17 cellular contexts compared by ENCODE assay signal in genomic region chr3:64936570-64936969, GRCh38.
"Had no signal": no experiment of that assay in that cellular context is flagged by ENCODE, and none has a peak within 500 bp of the region (broad histone marks: within the 10 kb centered on the region; RNA-seq: fewer than 3 reads in every experiment).

No MANE protein-coding gene starts in this region.

- DNase-seq: activated CD4-positive, alpha-beta T cell treated with anti-CD3 and anti-CD28 coated beads, Interleukin-2, amount 50 U/mL, for 4 hours; activated CD4-positive, CD25-positive, alpha-beta regulatory T cell treated with anti-CD3 and anti-CD28 coated beads, Interleukin-2, amount 50 U/mL, for 72 hours; activated naive CD4-positive, alpha-beta T cell treated with anti-CD3 and anti-CD28 coated beads, Interleukin-2, amount 50 U/mL, for 16 hours; adrenal gland; dorsolateral prefrontal cortex; endodermal cell; erythroblast; left cardiac atrium; lower lobe of right lung; midbrain; pancreas; stimulated activated CD4-positive, alpha-beta T cell treated with anti-CD3 and anti-CD28 coated beads, Interleukin-2, amount 100 ng/mL, for 48 hours had no signal

- H3K27me3 ChIP-seq: adrenal gland, dorsolateral prefrontal cortex, pancreas, thyroid gland had no signal

- FAIRE-seq: bronchial epithelial cell, pancreas, urothelium cell line had no signal

- ATAC-seq: lower lobe of right lung; stimulated activated memory B cell treated with anti-CD40 and anti-IgM and Interleukin-4, amounts not matched to agents 10 μg/mL and 1 μg/mL and 100 μg/mL, for 72 hours had no signal

- H3K36me3 ChIP-seq: adrenal gland, lower lobe of right lung, pancreas, thyroid gland had no signal

- H3K27ac ChIP-seq: dorsolateral prefrontal cortex, lower lobe of right lung, pancreas, SK-N-MC, thyroid gland had no signal

- H3K36me3 Mint-ChIP-seq: stimulated activated memory B cell treated with anti-CD40 and anti-IgM and Interleukin-4, amounts not matched to agents 10 μg/mL and 1 μg/mL and 100 μg/mL, for 72 hours had no signal

- H3K4me1 ChIP-seq: lower lobe of right lung had no signal

- H3K9me3 ChIP-seq: pancreas, thyroid gland had no signal

- H3K4me3 Mint-ChIP-seq: endodermal cell; stimulated activated memory B cell treated with anti-CD40 and anti-IgM and Interleukin-4, amounts not matched to agents 10 μg/mL and 1 μg/mL and 100 μg/mL, for 72 hours had no signal

- H3K4me3 ChIP-seq: adrenal gland, dorsolateral prefrontal cortex, lower lobe of right lung, pancreas, SK-N-MC, thyroid gland had no signal

- H3K4me1 Mint-ChIP-seq: stimulated activated memory B cell treated with anti-CD40 and anti-IgM and Interleukin-4, amounts not matched to agents 10 μg/mL and 1 μg/mL and 100 μg/mL, for 72 hours had no signal

- H3K27ac Mint-ChIP-seq: endodermal cell; stimulated activated memory B cell treated with anti-CD40 and anti-IgM and Interleukin-4, amounts not matched to agents 10 μg/mL and 1 μg/mL and 100 μg/mL, for 72 hours had no signal

- H3K27me3 Mint-ChIP-seq: stimulated activated memory B cell treated with anti-CD40 and anti-IgM and Interleukin-4, amounts not matched to agents 10 μg/mL and 1 μg/mL and 100 μg/mL, for 72 hours had no signal
